15 cellular contexts compared by ENCODE assay signal in the genomic region with DNA sequence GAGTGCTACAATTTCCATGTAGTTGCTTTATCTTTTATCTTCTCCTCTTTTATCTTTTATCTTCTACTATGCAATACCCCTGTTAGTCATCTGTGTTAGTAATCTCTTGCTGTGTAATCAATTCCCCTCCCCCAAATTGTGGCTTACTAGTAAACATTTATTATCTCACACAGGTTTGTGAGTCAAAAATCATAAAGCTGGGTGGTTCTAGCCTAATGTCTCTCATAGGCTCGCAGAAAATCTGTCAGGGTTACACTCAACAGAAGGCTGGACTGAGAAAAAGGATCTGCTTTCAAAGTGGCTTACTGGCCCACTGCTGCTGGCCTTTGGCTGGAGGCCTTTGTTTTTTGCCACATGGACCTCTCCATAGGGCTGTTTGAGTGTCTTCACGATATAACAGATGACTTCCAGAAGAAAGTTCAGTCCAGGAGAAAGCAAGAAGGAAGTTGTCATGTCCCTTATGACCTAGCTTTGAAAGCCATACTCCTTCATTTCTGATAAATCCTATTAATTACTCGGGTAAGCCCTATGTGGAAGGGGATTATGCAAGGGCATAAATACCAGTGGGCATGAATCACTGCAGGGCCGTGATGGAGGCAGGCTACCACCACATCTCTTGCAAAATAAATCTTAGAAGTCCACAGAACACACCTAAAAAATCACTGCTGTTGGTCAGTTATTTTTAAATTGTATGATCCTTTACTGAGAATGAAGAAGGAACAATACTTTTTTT. TPM values are rescaled to one million over a fixed set of nuclear protein-coding genes. Genes with fewer than 3 reads are reported as not detected.
DNase-seq lines count a peak whose midpoint lies in the region; ATAC-seq, FAIRE-seq and TF ChIP-seq lines count a peak whose summit lies in the region.
"Had no signal": no experiment of that assay in that cellular context is flagged by ENCODE, and none has a peak within 500 bp of the region (broad histone marks: within the 10 kb centered on the region; RNA-seq: fewer than 3 reads in every experiment).

No MANE protein-coding gene starts in this region.

- H3K9me3 ChIP-seq in left lung (no peaks in the 10 kb centered on the region), suprapubic skin (no peaks in the 10 kb centered on the region)
- H3K9me3 ChIP-seq: Peyer's patch had no signal

- no peak for TF ChIP-seq EP300 in suprapubic skin (IDR thresholded peaks at IDR 0.05)

- WGBS in suprapubic skin = 74% methylated on average over 4 of the region's 4 CpGs

- H3K36me3 ChIP-seq in bronchial epithelial cell (ENCODE audit: control insufficient read depth, insufficient read depth, low read length) = no peaks in the 10 kb centered on the region
- H3K36me3 ChIP-seq in left lung = no peaks in the 10 kb centered on the region
- H3K36me3 ChIP-seq in suprapubic skin = no peaks in the 10 kb centered on the region
- H3K36me3 ChIP-seq: Peyer's patch had no signal

- intact Hi-C loops in left lung (cut with DNase I) = no loop called here

- H3K4me1 ChIP-seq in left lung (no peaks in the 10 kb centered on the region), suprapubic skin (no peaks in the 10 kb centered on the region)
- H3K4me1 ChIP-seq: Peyer's patch had no signal

- FAIRE-seq in bronchial epithelial cell (lab: Jason Lieb, UNC) = no peak
- FAIRE-seq: colon had no signal

- DNase-seq in AG08396 (ENCODE audit: low spot score) (peak; percentile 5), LHCN-M2 (ENCODE audit: low read depth) (peak; percentile 88), bronchial epithelial cell (ENCODE audit: low read depth) (peak; percentile 83), left lung (no peak), NCI-H510A treated with DMSO at 0.1 percent for 48 hours (lab: John Stamatoyannopoulos, UW) (no peak), occipital lobe (lab: John Stamatoyannopoulos, UW) (no peak), NCI-H526 (lab: John Stamatoyannopoulos, UW) (no peak), suprapubic skin (ENCODE audit: low spot score in 2 of 2) (no peak)
- DNase-seq: activated CD8-positive, alpha-beta T cell treated with anti-CD3 and anti-CD28 coated beads, Interleukin-2, amount 10 ng/mL, durations not matched to agents 7 days and 5 days; activated naive CD4-positive, alpha-beta T cell treated with Interleukin-2 at 50 U/mL for 16 hours; DMS79 treated with DMSO at 0.1 percent for 48 hours; left ventricle myocardium superior; Peyer's patch had no signal

- H3K4me3 ChIP-seq in bronchial epithelial cell (ENCODE audit: low read depth, low read length) = no peak overlapping the region
- no peak overlapping the region for H3K4me3 ChIP-seq in left lung
- no peak overlapping the region for H3K4me3 ChIP-seq in suprapubic skin
- H3K4me3 ChIP-seq: Peyer's patch had no signal

- ATAC-seq in left lung = peak; percentile 59
- ATAC-seq: activated CD8-positive, alpha-beta T cell treated with anti-CD3 and anti-CD28 coated beads, Interleukin-2, amount 10 ng/mL, durations not matched to agents 7 days and 5 days; left ventricle myocardium superior had no signal

- TF ChIP-seq CTCF in bronchial epithelial cell (IDR thresholded peaks at IDR 0.05; ENCODE audit: insufficient read depth, low read length, severe bottlenecking) = no peak
- TF ChIP-seq CTCF in left lung (IDR thresholded peaks at IDR 0.05) = no peak
- no peak for TF ChIP-seq CTCF in suprapubic skin (IDR thresholded peaks at IDR 0.05)

- no peaks in the 10 kb centered on the region for H3K27me3 ChIP-seq in bronchial epithelial cell (ENCODE audit: control insufficient read depth, insufficient read depth, low read length)
- H3K27me3 ChIP-seq in left lung = no peaks in the 10 kb centered on the region
- no peaks in the 10 kb centered on the region for H3K27me3 ChIP-seq in suprapubic skin
- H3K27me3 ChIP-seq: Peyer's patch had no signal

- H3K27ac ChIP-seq in left lung (no peak overlapping the region), suprapubic skin (no peak overlapping the region)
- H3K27ac ChIP-seq: KMS-11, Peyer's patch had no signal

- TF ChIP-seq POLR2A in suprapubic skin (IDR thresholded peaks at IDR 0.05) = no peak

RNA-seq across cellular contexts. Expression of gene PTCHD4, which starts 24.5 kb away (rescaled TPM):
- 21.0 and 23.6 TPM in 2 replicates for total RNA-seq in LHCN-M2 (2014; rRNA removed)
- polyA plus RNA-seq in LHCN-M2 (2012) = 4.9 TPM
- 1.8 and 2.6 TPM in 2 replicates for total RNA-seq in bronchial epithelial cell
- total RNA-seq in left lung = 1 to 10 TPM in 1 of 2 donors, under 1 TPM in 1; 0.55 to 5.0 TPM
- total RNA-seq in occipital lobe = 16.1 TPM
- total RNA-seq in suprapubic skin = under 1 TPM in 2 of 4 donors, not detected in 2; 0.47 to 0.64 TPM
- total RNA-seq: activated CD8-positive, alpha-beta T cell treated with anti-CD3 and anti-CD28 coated beads, Interleukin-2, amount 10 ng/mL, durations not matched to agents 7 days and 5 days; Peyer's patch had no signal

Comparison
In these comparisons a context has a peak if more than half of its experiments do, and no peak if none do; other contexts are left out.
1. DNase-seq: peak in AG08396 (single experiment), LHCN-M2 (single experiment) and bronchial epithelial cell (single experiment); none in left lung (0 of 2), NCI-H510A treated with DMSO at 0.1 percent for 48 hours (single experiment), occipital lobe (single experiment), NCI-H526 (0 of 2) and suprapubic skin (0 of 2).